In the genomic region with DNA sequence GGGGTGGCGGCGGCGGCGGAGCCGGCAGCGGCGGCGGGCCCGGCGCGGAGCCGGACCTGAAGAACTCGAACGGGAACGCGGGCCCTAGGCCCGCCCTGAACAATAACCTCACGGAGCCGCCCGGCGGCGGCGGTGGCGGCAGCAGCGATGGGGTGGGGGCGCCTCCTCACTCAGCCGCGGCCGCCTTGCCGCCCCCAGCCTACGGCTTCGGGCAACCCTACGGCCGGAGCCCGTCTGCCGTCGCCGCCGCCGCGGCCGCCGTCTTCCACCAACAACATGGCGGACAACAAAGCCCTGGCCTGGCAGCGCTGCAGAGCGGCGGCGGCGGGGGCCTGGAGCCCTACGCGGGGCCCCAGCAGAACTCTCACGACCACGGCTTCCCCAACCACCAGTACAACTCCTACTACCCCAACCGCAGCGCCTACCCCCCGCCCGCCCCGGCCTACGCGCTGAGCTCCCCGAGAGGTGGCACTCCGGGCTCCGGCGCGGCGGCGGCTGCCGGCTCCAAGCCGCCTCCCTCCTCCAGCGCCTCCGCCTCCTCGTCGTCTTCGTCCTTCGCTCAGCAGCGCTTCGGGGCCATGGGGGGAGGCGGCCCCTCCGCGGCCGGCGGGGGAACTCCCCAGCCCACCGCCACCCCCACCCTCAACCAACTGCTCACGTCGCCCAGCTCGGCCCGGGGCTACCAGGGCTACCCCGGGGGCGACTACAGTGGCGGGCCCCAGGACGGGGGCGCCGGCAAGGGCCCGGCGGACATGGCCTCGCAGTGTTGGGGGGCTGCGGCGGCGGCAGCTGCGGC, we compare ENCODE assay signal across 8 cellular contexts. TPM values are rescaled to one million over a fixed set of nuclear protein-coding genes. Genes with fewer than 3 reads are reported as not detected.
A peak's percentile ranks its signal among the peaks of the same experiment; 100 is the strongest.
DNase-seq lines count a peak whose midpoint lies in the region; TF ChIP-seq lines count a peak whose summit lies in the region.

No MANE protein-coding gene starts in this region.

- peaks cover 33% of the 10 kb centered on the region for H3K4me1 ChIP-seq in colonic mucosa

- peak overlapping the region; percentile 87 to 95 for H3K9ac ChIP-seq in colonic mucosa (ENCODE audit: low read depth in 2 of 2, low read length in 2 of 2)

- H3K27me3 ChIP-seq in colonic mucosa = no peaks in the 10 kb centered on the region

- DNase-seq in NCI-H82 (lab: John Stamatoyannopoulos, UW) (peak; percentile 52), NCI-H82 treated with DMSO at 0.1 percent for 48 hours (lab: John Stamatoyannopoulos, UW; ENCODE audit: unreplicated experiment) (no peak), colonic mucosa (peak; percentile 32), midbrain (lab: John Stamatoyannopoulos, UW) (peak; percentile 24), dedifferentiated amniotic fluid mesenchymal stem cell (ENCODE audit: extremely low spot score) (no peak), NCI-H2107 (lab: John Stamatoyannopoulos, UW) (no peak)
- peak; percentile 65 for DNase-seq in activated CD4-positive, alpha-beta T cell treated with anti-CD3 and anti-CD28 coated beads for 1 hour
- peak; percentile 55 to 79 for DNase-seq in stimulated activated CD8-positive, alpha-beta memory T cell treated with anti-CD3 and anti-CD28 coated beads, Interleukin-4, amount 100 ng/mL, for 4 hours (ENCODE audit: low read depth in 2 of 2, low spot score in 1 of 2)

- TF ChIP-seq CTCF in colonic mucosa (IDR thresholded peaks at IDR 0.05) = no peak

- no peaks in the 10 kb centered on the region for H3K36me3 ChIP-seq in colonic mucosa

- peak overlapping the region; percentile 63 for H3K4me3 ChIP-seq in colonic mucosa

- H3K9me3 ChIP-seq in colonic mucosa = no peaks in the 10 kb centered on the region

- H3K27ac ChIP-seq in colonic mucosa = peak overlapping the region; percentile 98

- intact Hi-C loops in colonic mucosa (cut with DNase I) = no loop called here

RNA-seq across cellular contexts. Expression of a gene that starts 1.0 kb away (rescaled TPM):
- total RNA-seq in colonic mucosa = 10 to 100 TPM; 49.6 to 76.2 TPM

Comparison
In these comparisons a context has a peak if more than half of its experiments do, and no peak if none do; other contexts are left out.
1. DNase-seq: peak in NCI-H82 (single experiment), activated CD4-positive, alpha-beta T cell treated with anti-CD3 and anti-CD28 coated beads for 1 hour (single experiment), colonic mucosa (single experiment), midbrain (single experiment) and stimulated activated CD8-positive, alpha-beta memory T cell treated with anti-CD3 and anti-CD28 coated beads, Interleukin-4, amount 100 ng/mL, for 4 hours (2 of 2); none in NCI-H82 treated with DMSO at 0.1 percent for 48 hours (single experiment), dedifferentiated amniotic fluid mesenchymal stem cell (single experiment) and NCI-H2107 (single experiment).